ENCODE assay signal across 8 cellular contexts in genomic region chr5:110726249-110727024, GRCh38. TPM values are rescaled to one million over a fixed set of nuclear protein-coding genes. Genes with fewer than 3 reads are reported as not detected.
DNase-seq lines count a peak whose midpoint lies in the region; ATAC-seq and TF ChIP-seq lines count a peak whose summit lies in the region.

Gene TMEM232, minus strand, starts transcription at chr5:110726671. Its CDS starts 59,319 bp downstream, at chr5:110667352.

- no peaks in the 10 kb centered on the region for H3K36me3 Mint-ChIP-seq in CD8-positive, alpha-beta T cell

- TF ChIP-seq POLR2A in thyroid gland (IDR thresholded peaks at IDR 0.05) = no peak

- no peaks in the 10 kb centered on the region for H3K9me3 Mint-ChIP-seq in CD8-positive, alpha-beta T cell

- H3K4me1 Mint-ChIP-seq in CD8-positive, alpha-beta T cell (ENCODE audit: low read depth) = no peaks in the 10 kb centered on the region

- H3K27me3 Mint-ChIP-seq in CD8-positive, alpha-beta T cell (ENCODE audit: low read depth) = peaks cover 2% of the 10 kb centered on the region

- peak; percentile 99 for ATAC-seq in CD8-positive, alpha-beta T cell
- ATAC-seq in GM21528 (IDR thresholded peaks at IDR 0.05; ENCODE audit: low FRiP score, unreplicated experiment) (peak; percentile 100), heart right ventricle (peak; percentile 92 to 100 (median 98))

- peak within 1 kb of the TSS; percentile 41 for H3K4me3 ChIP-seq in CD8-positive, alpha-beta T cell (ENCODE audit: low read depth, low read length)
- H3K4me3 ChIP-seq in heart right ventricle = peak within 1 kb of the TSS in 9 of 10 donors; percentile 23 to 57 (median 45)
- H3K4me3 ChIP-seq in thyroid gland (replicated peaks in 1 of 3) = peak within 1 kb of the TSS in 2 of 3 donors; percentile 8 to 10

- peak within 1 kb of the TSS; percentile 77 for H3K4me3 Mint-ChIP-seq in CD8-positive, alpha-beta T cell

- intact Hi-C loops in CD8-positive, alpha-beta T cell (cut with DNase I, micrococcal nuclease) = loop anchor here in 1 of 2 experiments (1.0 kb wide), 1 partner anchor 12 kb away; no protein-coding TSS in a partner anchor
- intact Hi-C loops in heart right ventricle (cut with DNase I) = no loop called here
- intact Hi-C loops in thyroid gland (cut with DNase I) = no loop called here

- H3K27ac ChIP-seq in CD8-positive, alpha-beta T cell (ENCODE audit: low read depth, low read length) = no peak within 1 kb of the TSS
- peak within 1 kb of the TSS in 1 of 10 donors; percentile 25 for H3K27ac ChIP-seq in heart right ventricle
- no peak within 1 kb of the TSS for H3K27ac ChIP-seq in thyroid gland

- WGBS in heart right ventricle, 2 donors = 28 to 29% methylated on average over 17 of the region's 17 CpGs
- 29 to 63% methylated on average over 17 of the region's 17 CpGs for WGBS in thyroid gland, 2 donors

- DNase-seq in CD8-positive, alpha-beta T cell = peak; percentile 36 to 77 (median 73)
- DNase-seq in Kasumi-1 (lab: John Stamatoyannopoulos, UW) = peak; percentile 89 to 91
- peak; percentile 89 for DNase-seq in SW480 (ENCODE audit: low spot score)
- DNase-seq in amniotic epithelial cell (ENCODE audit: low read depth) = peak; percentile 86
- peak; percentile 49 to 68 for DNase-seq in heart right ventricle
- peak; percentile 92 for DNase-seq in pons (ENCODE audit: low spot score)
- DNase-seq in thyroid gland = peak; percentile 71 to 81

- POLR2A ChIA-PET in CD8-positive, alpha-beta T cell (lab: Charles Lee) = interaction anchor here (0.7 kb wide), 1 partner anchor 276 kb away, joined by 3 read pairs; no protein-coding TSS in a partner anchor

- no peaks in the 10 kb centered on the region for H3K36me3 ChIP-seq in CD8-positive, alpha-beta T cell (ENCODE audit: insufficient read depth, low read length)
- H3K36me3 ChIP-seq in heart right ventricle (no peaks in the 10 kb centered on the region), thyroid gland (no peaks in the 10 kb centered on the region)

- CTCF ChIA-PET in CD8-positive, alpha-beta T cell (lab: Charles Lee) = interaction anchor here (1.0 to 1.2 kb wide), 3 partner anchors 10 to 1420 kb away, joined by 4 to 5 read pairs (median 5); partner anchors contain the start of gene SLC25A46

- H3K4me1 ChIP-seq in CD8-positive, alpha-beta T cell (ENCODE audit: insufficient read depth, low read length) = no peaks in the 10 kb centered on the region
- H3K4me1 ChIP-seq in heart right ventricle = no peaks in the 10 kb centered on the region
- no peaks in the 10 kb centered on the region for H3K4me1 ChIP-seq in thyroid gland

- H3K9me3 ChIP-seq in CD8-positive, alpha-beta T cell (ENCODE audit: low read length) = no peaks in the 10 kb centered on the region
- H3K9me3 ChIP-seq in heart right ventricle (no peaks in the 10 kb centered on the region), thyroid gland (no peaks in the 10 kb centered on the region)

- no peak for TF ChIP-seq CTCF in CD8-positive, alpha-beta T cell (IDR thresholded peaks at IDR 0.05)
- TF ChIP-seq CTCF in heart right ventricle (IDR thresholded peaks at IDR 0.05) (no peak), thyroid gland (IDR thresholded peaks at IDR 0.05) (no peak)

- H3K27me3 ChIP-seq in CD8-positive, alpha-beta T cell (ENCODE audit: insufficient read depth, low read length) = no peaks in the 10 kb centered on the region
- H3K27me3 ChIP-seq in heart right ventricle (no peaks in the 10 kb centered on the region), thyroid gland (no peaks in the 10 kb centered on the region)

- H3K27ac Mint-ChIP-seq in CD8-positive, alpha-beta T cell = peak within 1 kb of the TSS; percentile 41

RNA-seq across cellular contexts. Expression of gene TMEM232, which starts in this region (rescaled TPM):
- total RNA-seq in CD8-positive, alpha-beta T cell = 1 to 10 TPM in 1 of 2 experiments, under 1 TPM in 1; 0.92 to 1.0 TPM
- total RNA-seq in heart right ventricle = 1 to 10 TPM; 2.2 to 4.4 (median 3.4) TPM
- polyA plus RNA-seq in heart right ventricle = under 1 TPM; 0.26 to 0.88 TPM
- 10 to 100 TPM; 10.5 to 26.8 (median 11.6) TPM for total RNA-seq in thyroid gland
